ENCODE assay signal across 8 cellular contexts in genomic region chr11:10899542-10899830, GRCh38. TPM values are rescaled to one million over a fixed set of nuclear protein-coding genes. Genes with fewer than 3 reads are reported as not detected.
A peak's percentile ranks its signal among the peaks of the same experiment; 100 is the strongest.
DNase-seq lines count a peak whose midpoint lies in the region; ATAC-seq and TF ChIP-seq lines count a peak whose summit lies in the region.

No MANE protein-coding gene starts in this region.

- DNase-seq in stimulated activated CD4-positive, alpha-beta T cell treated with anti-CD3 and anti-CD28 coated beads, Interleukin-15, amount 100 ng/mL, for 48 hours (ENCODE audit: low read depth in 2 of 2), result peak; percentile 15 to 16
- DNase-seq in stimulated activated CD4-positive, alpha-beta T cell treated with anti-CD3 and anti-CD28 coated beads, Interleukin-2, amount 100 ng/mL, for 48 hours, result no peak
- no peak for DNase-seq in activated T-helper 2 cell treated with anti-CD3 and anti-CD28 coated beads, Interferon-gamma antibody, Interleukin-2, Interleukin-4, amounts not matched to agents 10 μg/mL and 5 μg/mL and 100 μg/mL, durations not matched to agents 14 hours and 24 hours and 36 hours (ENCODE audit: low spot score)
- DNase-seq in lower leg skin (ENCODE audit: low spot score in 2 of 2) (peak; percentile 85 to 94), uterus (peak; percentile 59 to 73), D341Med (ENCODE audit: low spot score) (no peak)
- no peak for DNase-seq in CD4-positive, alpha-beta memory T cell

- peak overlapping the region; percentile 88 to 91 for H3K27ac ChIP-seq in uterus
- no peak overlapping the region for H3K27ac ChIP-seq in CD4-positive, alpha-beta memory T cell (ENCODE audit: low read depth, low read length)

- H3K27me3 Mint-ChIP-seq in activated T-helper 2 cell treated with anti-CD3 and anti-CD28 coated beads, Interferon-gamma antibody, Interleukin-2, Interleukin-4, amounts not matched to agents 10 μg/mL and 5 μg/mL and 100 μg/mL, durations not matched to agents 14 hours and 24 hours and 36 hours (ENCODE audit: low read depth), result no peaks in the 10 kb centered on the region
- H3K27me3 Mint-ChIP-seq in CD4-positive, alpha-beta memory T cell, result peaks cover 0 to 3% of the 10 kb centered on the region in 2 donors

- peak overlapping the region; percentile 84 for H3K27ac Mint-ChIP-seq in activated T-helper 2 cell treated with anti-CD3 and anti-CD28 coated beads, Interferon-gamma antibody, Interleukin-2, Interleukin-4, amounts not matched to agents 10 μg/mL and 5 μg/mL and 100 μg/mL, durations not matched to agents 14 hours and 24 hours and 36 hours
- H3K27ac Mint-ChIP-seq in CD4-positive, alpha-beta memory T cell, result no peak overlapping the region

- peaks cover 5 to 18% of the 10 kb centered on the region in 2 donors for H3K4me1 ChIP-seq in uterus
- no peaks in the 10 kb centered on the region for H3K4me1 ChIP-seq in CD4-positive, alpha-beta memory T cell (ENCODE audit: insufficient read depth, low read length)

- H3K4me3 Mint-ChIP-seq in activated T-helper 2 cell treated with anti-CD3 and anti-CD28 coated beads, Interferon-gamma antibody, Interleukin-2, Interleukin-4, amounts not matched to agents 10 μg/mL and 5 μg/mL and 100 μg/mL, durations not matched to agents 14 hours and 24 hours and 36 hours (ENCODE audit: low read depth), result no peak overlapping the region
- H3K4me3 Mint-ChIP-seq in CD4-positive, alpha-beta memory T cell, result no peak overlapping the region

- H3K27me3 ChIP-seq in uterus, result no peaks in the 10 kb centered on the region
- H3K27me3 ChIP-seq in CD4-positive, alpha-beta memory T cell (ENCODE audit: insufficient read depth, low read length), result no peaks in the 10 kb centered on the region

- no peaks in the 10 kb centered on the region for H3K36me3 Mint-ChIP-seq in activated T-helper 2 cell treated with anti-CD3 and anti-CD28 coated beads, Interferon-gamma antibody, Interleukin-2, Interleukin-4, amounts not matched to agents 10 μg/mL and 5 μg/mL and 100 μg/mL, durations not matched to agents 14 hours and 24 hours and 36 hours (ENCODE audit: low read depth)
- H3K36me3 Mint-ChIP-seq in CD4-positive, alpha-beta memory T cell, result no peaks in the 10 kb centered on the region

- H3K4me3 ChIP-seq in lower leg skin (ENCODE audit: low read depth, poor library complexity, severe bottlenecking), result no peak overlapping the region
- H3K4me3 ChIP-seq in uterus, result no peak overlapping the region
- no peak overlapping the region for H3K4me3 ChIP-seq in CD4-positive, alpha-beta memory T cell (ENCODE audit: low read length in 2 of 2)

- WGBS in lower leg skin, 2 donors, result 11 to 20% methylated on average over 4 of the region's 4 CpGs

- CTCF ChIA-PET in CD4-positive, alpha-beta memory T cell (lab: Charles Lee; ENCODE audit: partially characterized antibody), result no interaction called here

- no peak for ATAC-seq in HG02970 (IDR thresholded peaks at IDR 0.05; ENCODE audit: low FRiP score, unreplicated experiment)

- H3K36me3 ChIP-seq in uterus, result no peaks in the 10 kb centered on the region
- H3K36me3 ChIP-seq in CD4-positive, alpha-beta memory T cell (ENCODE audit: insufficient read depth, low read length), result no peaks in the 10 kb centered on the region

- H3K4me1 Mint-ChIP-seq in activated T-helper 2 cell treated with anti-CD3 and anti-CD28 coated beads, Interferon-gamma antibody, Interleukin-2, Interleukin-4, amounts not matched to agents 10 μg/mL and 5 μg/mL and 100 μg/mL, durations not matched to agents 14 hours and 24 hours and 36 hours (ENCODE audit: low read depth), result peaks cover 22% of the 10 kb centered on the region
- H3K4me1 Mint-ChIP-seq in CD4-positive, alpha-beta memory T cell, result no peaks in the 10 kb centered on the region

- no peaks in the 10 kb centered on the region for H3K9me3 ChIP-seq in uterus
- H3K9me3 ChIP-seq in CD4-positive, alpha-beta memory T cell (ENCODE audit: control insufficient read depth in 1 of 2, low read length in 2 of 2), result no peaks in the 10 kb centered on the region

- POLR2A ChIA-PET in CD4-positive, alpha-beta memory T cell (lab: Charles Lee; ENCODE audit: partially characterized antibody), result no interaction called here

- H3K9me3 Mint-ChIP-seq in activated T-helper 2 cell treated with anti-CD3 and anti-CD28 coated beads, Interferon-gamma antibody, Interleukin-2, Interleukin-4, amounts not matched to agents 10 μg/mL and 5 μg/mL and 100 μg/mL, durations not matched to agents 14 hours and 24 hours and 36 hours, result no peaks in the 10 kb centered on the region
- peaks cover 0 to 5% (median 0%) of the 10 kb centered on the region in 8 donors for H3K9me3 Mint-ChIP-seq in CD4-positive, alpha-beta memory T cell

- TF ChIP-seq CTCF in lower leg skin (IDR thresholded peaks at IDR 0.05), result no peak
- no peak for TF ChIP-seq CTCF in uterus (IDR thresholded peaks at IDR 0.05)

- intact Hi-C loops in activated T-helper 2 cell treated with anti-CD3 and anti-CD28 coated beads, Interferon-gamma antibody, Interleukin-2, Interleukin-4, amounts not matched to agents 10 μg/mL and 5 μg/mL and 100 μg/mL, durations not matched to agents 14 hours and 24 hours and 36 hours (cut with micrococcal nuclease), result no loop called here
- intact Hi-C loops in lower leg skin (cut with DNase I; ENCODE audit: low total_unique reads) (no loop called here), uterus (cut with DNase I; ENCODE audit: low total_unique reads) (no loop called here)
- intact Hi-C loops in CD4-positive, alpha-beta memory T cell (cut with micrococcal nuclease), result no loop called here

- TF ChIP-seq POLR2A in lower leg skin (IDR thresholded peaks at IDR 0.05), result no peak
- TF ChIP-seq POLR2A in uterus (IDR thresholded peaks at IDR 0.05), result no peak

RNA-seq across cellular contexts. Expression of gene ZBED5, which starts 41.6 kb away (rescaled TPM):
- total RNA-seq in activated T-helper 2 cell treated with anti-CD3 and anti-CD28 coated beads, Interferon-gamma antibody, Interleukin-2, Interleukin-4, amounts not matched to agents 10 μg/mL and 5 μg/mL and 100 μg/mL, durations not matched to agents 14 hours and 24 hours and 36 hours, result 39.2 and 40.3 TPM in 2 replicates
- total RNA-seq in lower leg skin (10 to 100 TPM; 29.0 to 38.0 (median 36.0) TPM), uterus (10 to 100 TPM; 24.6 to 82.7 (median 61.0) TPM)
- 100 to 1,000 TPM; 126 to 129 TPM for total RNA-seq in CD4-positive, alpha-beta memory T cell
- polyA plus RNA-seq in CD4-positive, alpha-beta memory T cell, result 10 to 100 TPM; 16.7 to 17.6 TPM

Comparison
In these comparisons a context has a peak if more than half of its experiments do, and no peak if none do; other contexts are left out.
1. DNase-seq: peak in stimulated activated CD4-positive, alpha-beta T cell treated with anti-CD3 and anti-CD28 coated beads, Interleukin-15, amount 100 ng/mL, for 48 hours (2 of 2), lower leg skin (2 of 2) and uterus (2 of 2); none in stimulated activated CD4-positive, alpha-beta T cell treated with anti-CD3 and anti-CD28 coated beads, Interleukin-2, amount 100 ng/mL, for 48 hours (0 of 2), activated T-helper 2 cell treated with anti-CD3 and anti-CD28 coated beads, Interferon-gamma antibody, Interleukin-2, Interleukin-4, amounts not matched to agents 10 μg/mL and 5 μg/mL and 100 μg/mL, durations not matched to agents 14 hours and 24 hours and 36 hours (single experiment), D341Med (single experiment) and CD4-positive, alpha-beta memory T cell (0 of 5).